ENCODE assay signal across 22 cellular contexts in genomic region chr14:73105727-73106126, GRCh38.
"Had no signal": no experiment of that assay in that cellular context is flagged by ENCODE, and none has a peak within 500 bp of the region (broad histone marks: within the 10 kb centered on the region; RNA-seq: fewer than 3 reads in every experiment).

No MANE protein-coding gene starts in this region.

- H3K27ac ChIP-seq: breast epithelium, Peyer's patch had no signal

- H3K4me3 Mint-ChIP-seq: activated CD4-positive, alpha-beta memory T cell treated with anti-CD3 and anti-CD28 coated beads for 36 hours; activated CD4-positive, alpha-beta T cell treated with anti-CD3 and anti-CD28 coated beads, Interleukin-2, amount 10 ng/mL, durations not matched to agents 7 days and 5 days; activated naive CD8-positive, alpha-beta T cell treated with anti-CD3 and anti-CD28 coated beads, Interleukin-2, amount 10 ng/mL, durations not matched to agents 7 days and 5 days; activated T-helper 1 cell treated with anti-CD3 and anti-CD28 coated beads, Interleukin-12 subunit alpha, Interleukin-12 subunit beta, Interleukin-2, Interleukin-4 antibody, amounts not matched to agents 30 ng/mL and 10 ng/mL and 1 ng/mL, durations not matched to agents 14 hours and 24 hours and 36 hours; T-helper 1 cell treated with Interleukin-12 subunit alpha and Interleukin-12 subunit beta and Interleukin-4 antibody, amounts not matched to agents 30 μg/mL and 1 μg/mL, for 36 hours had no signal

- H3K27me3 Mint-ChIP-seq: activated CD4-positive, alpha-beta memory T cell treated with anti-CD3 and anti-CD28 coated beads for 36 hours; activated CD4-positive, alpha-beta T cell treated with anti-CD3 and anti-CD28 coated beads, Interleukin-2, amount 10 ng/mL, durations not matched to agents 7 days and 5 days; activated naive CD8-positive, alpha-beta T cell treated with anti-CD3 and anti-CD28 coated beads, Interleukin-2, amount 10 ng/mL, durations not matched to agents 7 days and 5 days had no signal

- DNase-seq: activated CD4-positive, alpha-beta memory T cell treated with anti-CD3 and anti-CD28 coated beads for 36 hours; activated CD4-positive, alpha-beta T cell treated with anti-CD3 and anti-CD28 coated beads, Interleukin-2, amount 10 ng/mL, durations not matched to agents 7 days and 5 days; activated CD4-positive, CD25-positive, alpha-beta regulatory T cell; activated CD8-positive, alpha-beta memory T cell treated with anti-CD3 and anti-CD28 coated beads for 24 hours; activated effector memory CD4-positive, alpha-beta T cell treated with anti-CD3 and anti-CD28 coated beads, Interleukin-2, amount 50 U/mL, for 16 hours; activated naive CD4-positive, alpha-beta T cell treated with Interleukin-2 at 50 U/mL for 16 hours; activated naive CD8-positive, alpha-beta T cell treated with anti-CD3 and anti-CD28 coated beads, Interleukin-2, amount 10 ng/mL, durations not matched to agents 7 days and 5 days; aorta; caudate nucleus; Kasumi-1; KBM-7; NCI-H1105 treated with DMSO at 0.1 percent for 48 hours; NCI-H1436 treated with DMSO at 0.1 percent for 48 hours; NCI-H187; NCI-H2081; NCI-H510A treated with DMSO at 0.1 percent for 48 hours; Peyer's patch; SHP77 treated with DMSO at 0.1 percent for 48 hours; T-helper 9 cell had no signal

- H3K27ac Mint-ChIP-seq: activated CD4-positive, alpha-beta memory T cell treated with anti-CD3 and anti-CD28 coated beads for 36 hours; activated CD4-positive, alpha-beta T cell treated with anti-CD3 and anti-CD28 coated beads, Interleukin-2, amount 10 ng/mL, durations not matched to agents 7 days and 5 days; activated naive CD8-positive, alpha-beta T cell treated with anti-CD3 and anti-CD28 coated beads, Interleukin-2, amount 10 ng/mL, durations not matched to agents 7 days and 5 days; activated T-helper 1 cell treated with anti-CD3 and anti-CD28 coated beads, Interleukin-12 subunit alpha, Interleukin-12 subunit beta, Interleukin-2, Interleukin-4 antibody, amounts not matched to agents 30 ng/mL and 10 ng/mL and 1 ng/mL, durations not matched to agents 14 hours and 24 hours and 36 hours; T-helper 1 cell treated with Interleukin-12 subunit alpha and Interleukin-12 subunit beta and Interleukin-4 antibody, amounts not matched to agents 30 μg/mL and 1 μg/mL, for 36 hours had no signal

- H3K9me3 ChIP-seq: breast epithelium, Peyer's patch had no signal

- H3K27me3 ChIP-seq: breast epithelium, Peyer's patch had no signal

- H3K4me1 Mint-ChIP-seq: activated CD4-positive, alpha-beta T cell treated with anti-CD3 and anti-CD28 coated beads, Interleukin-2, amount 10 ng/mL, durations not matched to agents 7 days and 5 days; activated naive CD8-positive, alpha-beta T cell treated with anti-CD3 and anti-CD28 coated beads, Interleukin-2, amount 10 ng/mL, durations not matched to agents 7 days and 5 days had no signal

- H3K4me1 ChIP-seq: breast epithelium, Peyer's patch had no signal

- H3K4me3 ChIP-seq: breast epithelium, Peyer's patch had no signal

- H3K9me3 Mint-ChIP-seq: activated CD4-positive, alpha-beta memory T cell treated with anti-CD3 and anti-CD28 coated beads for 36 hours; activated CD4-positive, alpha-beta T cell treated with anti-CD3 and anti-CD28 coated beads, Interleukin-2, amount 10 ng/mL, durations not matched to agents 7 days and 5 days; activated naive CD8-positive, alpha-beta T cell treated with anti-CD3 and anti-CD28 coated beads, Interleukin-2, amount 10 ng/mL, durations not matched to agents 7 days and 5 days; activated T-helper 1 cell treated with anti-CD3 and anti-CD28 coated beads, Interleukin-12 subunit alpha, Interleukin-12 subunit beta, Interleukin-2, Interleukin-4 antibody, amounts not matched to agents 30 ng/mL and 10 ng/mL and 1 ng/mL, durations not matched to agents 14 hours and 24 hours and 36 hours; T-helper 1 cell treated with Interleukin-12 subunit alpha and Interleukin-12 subunit beta and Interleukin-4 antibody, amounts not matched to agents 30 μg/mL and 1 μg/mL, for 36 hours had no signal
